In the genomic region with DNA sequence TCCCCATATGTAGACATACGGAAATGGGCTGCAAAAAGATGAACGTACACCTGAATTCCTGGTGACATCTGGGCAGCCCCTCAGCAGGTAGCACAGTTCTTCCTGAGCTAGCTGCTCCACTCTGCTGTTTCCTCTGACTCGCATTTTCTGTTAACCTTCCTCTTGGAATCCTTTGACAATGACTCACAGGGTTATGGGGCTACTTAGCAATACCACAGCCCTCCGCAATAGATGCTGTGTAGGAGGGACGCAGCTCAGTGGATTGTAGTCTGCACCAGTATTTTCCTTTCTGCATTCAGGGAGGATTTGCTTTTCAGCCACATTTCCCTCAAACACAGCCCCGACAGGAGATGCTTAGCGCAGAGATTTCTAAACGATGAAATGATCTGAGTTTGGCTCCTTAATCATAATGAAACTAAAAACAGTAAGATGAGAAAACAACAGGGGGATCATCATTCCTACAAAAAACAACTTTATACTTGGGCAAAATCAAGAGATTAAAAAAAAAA, we compare ENCODE assay signal across 8 cellular contexts. TPM values are rescaled to one million over a fixed set of nuclear protein-coding genes. Genes with fewer than 3 reads are reported as not detected.
DNase-seq lines count a peak whose midpoint lies in the region; ATAC-seq and TF ChIP-seq lines count a peak whose summit lies in the region.

No MANE protein-coding gene starts in this region.

- peaks cover 100% of the 10 kb centered on the region for H3K79me2 ChIP-seq in OCI-LY1 (ENCODE audit: insufficient read depth, low read length)

- no peaks in the 10 kb centered on the region for H4K20me1 ChIP-seq in OCI-LY1 (ENCODE audit: insufficient read depth, low read length)

- 11 to 25% (median 14%) methylated on average over 8 of the region's 8 CpGs for WGBS in adrenal gland, 4 donors

- no peaks in the 10 kb centered on the region for H3K9me3 ChIP-seq in OCI-LY1 (ENCODE audit: low read length)
- H3K9me3 ChIP-seq in adrenal gland (replicated peaks in 1 of 3) = no peaks in the 10 kb centered on the region

- H3K4me2 ChIP-seq in OCI-LY1 (ENCODE audit: low read length) = peak overlapping the region; percentile 94

- H3K27me3 ChIP-seq in OCI-LY1 (ENCODE audit: insufficient read depth, low read length) (no peaks in the 10 kb centered on the region), adrenal gland (no peaks in the 10 kb centered on the region)

- H2AFZ ChIP-seq in OCI-LY1 (ENCODE audit: low read length) = no peak overlapping the region

- CTCF ChIA-PET in GM10248 (lab: Yijun Ruan, JAX) = interaction anchor here (1.0 to 1.9 kb wide), 7 partner anchors 14 to 344 kb away, joined by 3 to 7 read pairs (median 5); no protein-coding TSS in a partner anchor

- H3K36me3 ChIP-seq in OCI-LY1 (ENCODE audit: insufficient read depth, low read length) = peaks cover 55% of the 10 kb centered on the region
- H3K36me3 ChIP-seq in adrenal gland (replicated peaks in 1 of 2) = no peaks in the 10 kb centered on the region

- H3K4me1 ChIP-seq in OCI-LY1 (ENCODE audit: insufficient read depth, low read length, severe bottlenecking) (peaks cover 99% of the 10 kb centered on the region), adrenal gland (replicated peaks in 1 of 2) (peaks cover 8 to 23% of the 10 kb centered on the region in 2 donors)

- H3K9me2 ChIP-seq in OCI-LY1 (ENCODE audit: low read depth, low read length) = no peaks in the 10 kb centered on the region

- peak; percentile 48 to 83 for TF ChIP-seq POLR2A in adrenal gland (IDR thresholded peaks at IDR 0.05)

- DNase-seq in NCI-H1417 (lab: John Stamatoyannopoulos, UW) (peak in 2 of 3 experiments; percentile 2 to 9), NCI-H1417 treated with DMSO at 0.1 percent for 48 hours (lab: John Stamatoyannopoulos, UW) (no peak), adrenal gland (peak; percentile 32 to 67 (median 61)), iPS-NIHi7 (ENCODE audit: extremely low spot score) (peak; percentile 66), GM10248 (ENCODE audit: extremely low spot score) (no peak)
- DNase-seq in stimulated activated CD4-positive, alpha-beta T cell treated with anti-CD3 and anti-CD28 coated beads, Interleukin-4, amount 100 ng/mL, for 1 hour = peak; percentile 32

- H3K9ac ChIP-seq in OCI-LY1 (ENCODE audit: low read length) = peak overlapping the region; percentile 26; the same call in 1 of the 2 replicates

- peak overlapping the region; percentile 93 for H3K27ac ChIP-seq in OCI-LY1 (ENCODE audit: low read depth, low read length, poor library complexity, severe bottlenecking)
- peak overlapping the region in 4 of 5 donors; percentile 9 to 75 (median 58) for H3K27ac ChIP-seq in adrenal gland

- TF ChIP-seq CTCF in OCI-LY1 (IDR thresholded peaks at IDR 0.05; ENCODE audit: low read length) (no peak), adrenal gland (IDR thresholded peaks at IDR 0.05) (peak; percentile 13 to 56 (median 47)), GM10248 (IDR thresholded peaks at IDR 0.05; ENCODE audit: control extremely low read depth, extremely low read depth, low read depth, missing control alignments) (no peak)

- POLR2A ChIA-PET in GM10248 (lab: Yijun Ruan, JAX) = no interaction called here

- ATAC-seq in HG02938 (IDR thresholded peaks at IDR 0.05; ENCODE audit: unreplicated experiment) = peak; percentile 6

- peaks cover 29% of the 10 kb centered on the region for H3F3A ChIP-seq in OCI-LY1 (ENCODE audit: insufficient read depth, low read length)

- peak overlapping the region; percentile 46 for H3K4me3 ChIP-seq in OCI-LY1 (ENCODE audit: low read depth, low read length, poor library complexity, severe bottlenecking)
- peak overlapping the region in 1 of 4 donors; percentile 60 for H3K4me3 ChIP-seq in adrenal gland

- intact Hi-C loops in adrenal gland (cut with DNase I) = no loop called here

RNA-seq across cellular contexts. Expression of gene BACH2, which starts 12.4 kb away (rescaled TPM):
- total RNA-seq in adrenal gland = 1 to 10 TPM in 5 of 8 donors, under 1 TPM in 3; 0.17 to 2.9 (median 1.3) TPM
- under 1 TPM; 0.08 to 0.13 (median 0.09) TPM for polyA plus RNA-seq in adrenal gland

Comparison
In these comparisons a context has a peak if more than half of its experiments do, and no peak if none do; other contexts are left out.
1. DNase-seq: peak in NCI-H1417 (2 of 3), adrenal gland (7 of 7), iPS-NIHi7 (single experiment) and stimulated activated CD4-positive, alpha-beta T cell treated with anti-CD3 and anti-CD28 coated beads, Interleukin-4, amount 100 ng/mL, for 1 hour (single experiment); none in NCI-H1417 treated with DMSO at 0.1 percent for 48 hours (single experiment) and GM10248 (single experiment).
2. CTCF ChIP-seq: peak in adrenal gland (6 of 6); none in OCI-LY1 (single experiment) and GM10248 (single experiment).